ENCODE assay signal across 8 cellular contexts in genomic region chr1:109621402-109622101, GRCh38. TPM values are rescaled to one million over a fixed set of nuclear protein-coding genes. Genes with fewer than 3 reads are reported as not detected.
DNase-seq lines count a peak whose midpoint lies in the region; ATAC-seq and TF ChIP-seq lines count a peak whose summit lies in the region.

No MANE protein-coding gene starts in this region.

- no peaks in the 10 kb centered on the region for H3K27me3 Mint-ChIP-seq in activated naive CD8-positive, alpha-beta T cell treated with anti-CD3 and anti-CD28 coated beads, Interleukin-2, amount 50 U/mL, for 24 hours
- no peaks in the 10 kb centered on the region for H3K27me3 Mint-ChIP-seq in type B pancreatic cell

- ATAC-seq in activated naive CD8-positive, alpha-beta T cell treated with anti-CD3 and anti-CD28 coated beads, Interleukin-2, amount 50 U/mL, for 24 hours: no peak
- no peak for ATAC-seq in left lobe of liver
- no peak for ATAC-seq in GM19463 (IDR thresholded peaks at IDR 0.05; ENCODE audit: unreplicated experiment)

- no peaks in the 10 kb centered on the region for H3K9me3 Mint-ChIP-seq in activated naive CD8-positive, alpha-beta T cell treated with anti-CD3 and anti-CD28 coated beads, Interleukin-2, amount 50 U/mL, for 24 hours
- no peaks in the 10 kb centered on the region for H3K9me3 Mint-ChIP-seq in type B pancreatic cell

- peak overlapping the region; percentile 58 for H3K27ac Mint-ChIP-seq in activated naive CD8-positive, alpha-beta T cell treated with anti-CD3 and anti-CD28 coated beads, Interleukin-2, amount 50 U/mL, for 24 hours
- peak overlapping the region; percentile 79 for H3K27ac Mint-ChIP-seq in type B pancreatic cell

- peak; percentile 38 for DNase-seq in activated naive CD4-positive, alpha-beta T cell treated with Interleukin-2 at 50 U/mL for 16 hours
- DNase-seq in activated naive CD4-positive, alpha-beta T cell treated with anti-CD3 and anti-CD28 coated beads, Interleukin-2, amount 50 U/mL, for 16 hours: no peak
- no peak for DNase-seq in activated naive CD8-positive, alpha-beta T cell treated with anti-CD3 and anti-CD28 coated beads, Interleukin-2, amount 50 U/mL, for 24 hours
- DNase-seq in left lobe of liver (ENCODE audit: low spot score) (peak; percentile 46), type B pancreatic cell (ENCODE audit: extremely low spot score, unreplicated experiment) (peak; percentile 55), NCI-H526 (lab: John Stamatoyannopoulos, UW) (no peak)
- no peak for DNase-seq in effector CD8-positive, alpha-beta T cell (lab: John Stamatoyannopoulos, UW)

- H3K36me3 Mint-ChIP-seq in activated naive CD8-positive, alpha-beta T cell treated with anti-CD3 and anti-CD28 coated beads, Interleukin-2, amount 50 U/mL, for 24 hours (ENCODE audit: low read depth): peaks cover 6% of the 10 kb centered on the region
- no peaks in the 10 kb centered on the region for H3K36me3 Mint-ChIP-seq in type B pancreatic cell

- H3K4me1 Mint-ChIP-seq in activated naive CD8-positive, alpha-beta T cell treated with anti-CD3 and anti-CD28 coated beads, Interleukin-2, amount 50 U/mL, for 24 hours: peaks cover 62% of the 10 kb centered on the region
- peaks cover 47% of the 10 kb centered on the region for H3K4me1 Mint-ChIP-seq in type B pancreatic cell (ENCODE audit: unreplicated experiment)

- H3K4me3 Mint-ChIP-seq in activated naive CD8-positive, alpha-beta T cell treated with anti-CD3 and anti-CD28 coated beads, Interleukin-2, amount 50 U/mL, for 24 hours: peak overlapping the region; percentile 94
- H3K4me3 Mint-ChIP-seq in type B pancreatic cell: peak overlapping the region; percentile 98

- TF ChIP-seq CTCF in type B pancreatic cell (conservative IDR thresholded peaks at IDR 0.05): no peak

RNA-seq across cellular contexts. Expression of gene AMPD2, which starts 1.9 kb away (rescaled TPM):
- 56.1 TPM for total RNA-seq in left lobe of liver
- 71.1 and 105 TPM in 2 replicates for total RNA-seq in type B pancreatic cell (ENCODE audit: low replicate concordance)

RNA-seq across cellular contexts. Expression of gene GNAT2, which starts 2.1 kb away (rescaled TPM):
- total RNA-seq in left lobe of liver (0.25 TPM), type B pancreatic cell (ENCODE audit: low replicate concordance) (not detected in 2 replicates)

RNA-seq across cellular contexts. Expression of gene GSTM4, which starts 34.3 kb away (rescaled TPM):
- total RNA-seq in left lobe of liver (25.4 TPM), type B pancreatic cell (ENCODE audit: low replicate concordance) (37.5 and 42.2 TPM in 2 replicates)

RNA-seq across cellular contexts. Expression of gene GSTM2, which starts 46.3 kb away (rescaled TPM):
- total RNA-seq in left lobe of liver (15.1 TPM), type B pancreatic cell (ENCODE audit: low replicate concordance) (26.8 and 75.6 TPM in 2 replicates)

Comparison
In these comparisons a context has a peak if more than half of its experiments do, and no peak if none do; other contexts are left out.
1. DNase-seq: peak in activated naive CD4-positive, alpha-beta T cell treated with Interleukin-2 at 50 U/mL for 16 hours (single experiment), left lobe of liver (single experiment) and type B pancreatic cell (single experiment); none in activated naive CD4-positive, alpha-beta T cell treated with anti-CD3 and anti-CD28 coated beads, Interleukin-2, amount 50 U/mL, for 16 hours (single experiment), activated naive CD8-positive, alpha-beta T cell treated with anti-CD3 and anti-CD28 coated beads, Interleukin-2, amount 50 U/mL, for 24 hours (single experiment), effector CD8-positive, alpha-beta T cell (single experiment) and NCI-H526 (0 of 2).